ENCODE assay signal across 9 cellular contexts in genomic region chr19:46603752-46604241, GRCh38. TPM values are rescaled to one million over a fixed set of nuclear protein-coding genes. Genes with fewer than 3 reads are reported as not detected.
DNase-seq lines count a peak whose midpoint lies in the region; ATAC-seq and TF ChIP-seq lines count a peak whose summit lies in the region.
"Had no signal": no experiment of that assay in that cellular context is flagged by ENCODE, and none has a peak within 500 bp of the region (broad histone marks: within the 10 kb centered on the region; RNA-seq: fewer than 3 reads in every experiment).

No MANE protein-coding gene starts in this region.

- H2AFZ ChIP-seq in ACC112 (ENCODE audit: low read length, unreplicated experiment): no peak overlapping the region

- H3K36me3 ChIP-seq in ACC112 (ENCODE audit: insufficient read depth, low read length) (no peaks in the 10 kb centered on the region), HUES6 (ENCODE audit: control insufficient read depth, insufficient read depth, low read length) (peaks cover 36% of the 10 kb centered on the region)

- peaks cover 4% of the 10 kb centered on the region for H3K27me3 Mint-ChIP-seq in nephron (ENCODE audit: low read depth)

- H3K9ac ChIP-seq in HUES6 (ENCODE audit: low read length): no peak overlapping the region

- peaks cover 17% of the 10 kb centered on the region for H3K36me3 Mint-ChIP-seq in nephron (ENCODE audit: low read depth)

- TF ChIP-seq CTCF in nephron (IDR thresholded peaks at IDR 0.05; ENCODE audit: unreplicated experiment in 3 of 3): no peak

- H3K27ac Mint-ChIP-seq in nephron: peak overlapping the region; percentile 76 to 100 (median 83)

- peaks cover 26% of the 10 kb centered on the region for H3K4me1 Mint-ChIP-seq in nephron

- H3K79me2 ChIP-seq in ACC112 (ENCODE audit: control insufficient read depth, insufficient read depth, low read length, unreplicated experiment): peaks cover 50% of the 10 kb centered on the region

- peaks cover 3% of the 10 kb centered on the region for H3K9me3 Mint-ChIP-seq in nephron

- DNase-seq in SW480 (ENCODE audit: low spot score): no peak
- DNase-seq in NCI-H1436 (lab: John Stamatoyannopoulos, UW): no peak
- no peak for DNase-seq in germinal center (ENCODE audit: low spot score)
- no peak for DNase-seq in left lobe of liver (ENCODE audit: low spot score)
- DNase-seq: NCI-H524 treated with DMSO at 0.1 percent for 48 hours had no signal

- H3K4me1 ChIP-seq in ACC112 (ENCODE audit: control insufficient read depth, insufficient read depth, low read length, unreplicated experiment) (no peaks in the 10 kb centered on the region), HUES6 (ENCODE audit: control insufficient read depth, insufficient read depth, low read length) (peaks cover 18% of the 10 kb centered on the region)

- H3K4me3 Mint-ChIP-seq in nephron: peak overlapping the region; percentile 95 to 99 (median 97)

- no peaks in the 10 kb centered on the region for H3K9me3 ChIP-seq in HUES6 (ENCODE audit: control insufficient read depth, insufficient read depth, low read depth, low read length)

- H3K27ac ChIP-seq in ACC112 (ENCODE audit: low read depth, low read length) (no peak overlapping the region), HUES6 (ENCODE audit: low read depth, low read length) (no peak overlapping the region), cingulate gyrus (ENCODE audit: low read depth, low read length) (peak overlapping the region; percentile 100)

- peak overlapping the region; percentile 92 for H3K4me3 ChIP-seq in ACC112 (ENCODE audit: low read depth, low read length)
- H3K4me3 ChIP-seq in HUES6 (ENCODE audit: low read depth, low read length): peak overlapping the region; percentile 92; the same call in 1 of the 2 replicates

- no peak for ATAC-seq in left lobe of liver

- H3K27me3 ChIP-seq in ACC112 (ENCODE audit: insufficient read depth, low read length) (no peaks in the 10 kb centered on the region), HUES6 (ENCODE audit: control insufficient read depth, insufficient read depth, low read length) (no peaks in the 10 kb centered on the region)

RNA-seq across cellular contexts. Expression of gene CALM3, which starts 2.7 kb away (rescaled TPM):
- total RNA-seq in left lobe of liver: 89.6 TPM

RNA-seq across cellular contexts. Expression of gene PTGIR, which starts 21.1 kb away (rescaled TPM):
- total RNA-seq in left lobe of liver: 3.0 TPM

RNA-seq across cellular contexts. Expression of gene GNG8, which starts 32.2 kb away (rescaled TPM):
- total RNA-seq in left lobe of liver: not detected

RNA-seq across cellular contexts. Expression of gene DACT3, which starts 57.2 kb away (rescaled TPM):
- 1.2 TPM for total RNA-seq in left lobe of liver
